Comparison of ENCODE assay signal across 1 cellular context in the genomic region with DNA sequence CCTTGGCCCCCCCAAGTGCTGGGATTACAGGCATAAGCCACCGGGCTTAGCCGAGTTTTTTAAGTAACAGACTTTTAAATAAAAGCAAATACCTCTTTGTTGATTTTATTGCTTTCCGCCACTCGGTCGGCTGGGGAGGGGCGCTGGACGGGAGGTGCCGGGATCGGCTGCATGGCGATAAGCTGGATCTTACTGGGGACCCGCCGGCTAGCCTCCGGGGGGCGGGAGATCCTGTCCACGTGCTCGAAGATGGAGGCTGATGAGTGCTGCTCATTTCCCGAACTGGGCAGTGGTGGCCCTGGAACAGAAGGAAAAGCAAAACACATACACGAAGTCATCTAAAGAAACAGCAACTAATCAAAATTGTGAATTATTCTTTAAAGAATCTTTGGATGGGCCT.
TF ChIP-seq lines count a peak whose summit lies in the region.

No MANE protein-coding gene starts in this region.

TF ChIP-seq in WTC11, 78 proteins besides CTCF, POLR2A, EP300 and RAD21 (continued from another document):
- TF ChIP-seq CDX4 (CRISPR knock-in tag; IDR thresholded peaks at IDR 0.05; ENCODE audit: borderline replicate concordance) (no peak), MXD4 (CRISPR knock-in tag; IDR thresholded peaks at IDR 0.05; ENCODE audit: borderline replicate concordance) (no peak)
